ENCODE assay signal across 8 cellular contexts in genomic region chr6:161922631-161923119, GRCh38.
DNase-seq lines count a peak whose midpoint lies in the region; ATAC-seq and TF ChIP-seq lines count a peak whose summit lies in the region.

No MANE protein-coding gene starts in this region.

- H3K4me3 Mint-ChIP-seq in GM23338 (no peak overlapping the region), T-helper 17 cell (no peak overlapping the region), CD14-positive monocyte (no peak overlapping the region)

- no peaks in the 10 kb centered on the region for H3F3A ChIP-seq in GM23338 (replicated peaks; ENCODE audit: low read depth)

- H3K4ac ChIP-seq in mesenchymal stem cell (ENCODE audit: low read depth in 1 of 2, low read length in 2 of 2) = peak overlapping the region in 1 of 2 experiments; percentile 4

- intact Hi-C loops in CD14-positive monocyte (cut with micrococcal nuclease) = no loop called here

- H3K14ac ChIP-seq in mesenchymal stem cell (ENCODE audit: low read length in 2 of 2) = peak overlapping the region in 1 of 2 experiments; percentile 55

- H3K23ac ChIP-seq in mesenchymal stem cell (ENCODE audit: low read length in 2 of 2) = no peak overlapping the region

- no peaks in the 10 kb centered on the region for H3K9me3 Mint-ChIP-seq in GM23338
- H3K9me3 Mint-ChIP-seq in CD14-positive monocyte = no peaks in the 10 kb centered on the region

- H3K27me3 ChIP-seq in GM23338 (ENCODE audit: insufficient read depth) (no peaks in the 10 kb centered on the region), mesenchymal stem cell (ENCODE audit: control insufficient read depth in 1 of 2, insufficient read depth in 1 of 2, low read length in 2 of 2) (no peaks in the 10 kb centered on the region)

- peak overlapping the region; percentile 27 for H4K8ac ChIP-seq in mesenchymal stem cell (ENCODE audit: low read length)

- H3K4me1 Mint-ChIP-seq in GM23338 = no peaks in the 10 kb centered on the region; the same call in 2 of the 3 replicates
- H3K4me1 Mint-ChIP-seq in T-helper 17 cell = no peaks in the 10 kb centered on the region
- peaks cover 6% of the 10 kb centered on the region for H3K4me1 Mint-ChIP-seq in CD14-positive monocyte

- WGBS in mesenchymal stem cell = 0% methylated on average over 1 of the region's 1 CpG

- peak overlapping the region in 1 of 2 experiments; percentile 42 for H2BK12ac ChIP-seq in mesenchymal stem cell (ENCODE audit: low read length in 2 of 2)

- no peak overlapping the region for H2BK5ac ChIP-seq in mesenchymal stem cell (ENCODE audit: low read depth, low read length, poor library complexity, severe bottlenecking)

- H3K4me1 ChIP-seq in GM23338 (ENCODE audit: insufficient read depth) = peaks cover 4% of the 10 kb centered on the region; the same call in 1 of the 2 replicates
- peaks cover 4% of the 10 kb centered on the region for H3K4me1 ChIP-seq in mesenchymal stem cell (ENCODE audit: control insufficient read depth, insufficient read depth, low read depth, low read length)

- TF ChIP-seq CTCF in GM23338 (conservative IDR thresholded peaks at IDR 0.05; ENCODE audit: low read depth in 2 of 2) (peak; percentile 64 to 88), CD14-positive monocyte (IDR thresholded peaks at IDR 0.05) (no peak)

- DNase-seq in CD1c-positive myeloid dendritic cell (ENCODE audit: extremely low spot score) (peak; percentile 39), GM23338 (ENCODE audit: low spot score) (peak; percentile 68), NCI-H526 treated with DMSO at 0.1 percent for 48 hours (lab: John Stamatoyannopoulos, UW) (peak; percentile 17), cerebellar cortex (ENCODE audit: low spot score) (peak; percentile 17), mesenchymal stem cell (peak; percentile 94), T-helper 17 cell (no peak), CD14-positive monocyte (ENCODE audit: low spot score) (no peak)

- no peaks in the 10 kb centered on the region for H3K79me2 ChIP-seq in GM23338 (replicated peaks; ENCODE audit: insufficient read depth)

- no peak overlapping the region for H3K4me3 ChIP-seq in GM23338
- H3K4me3 ChIP-seq in mesenchymal stem cell (ENCODE audit: insufficient read depth in 1 of 2, low read depth in 1 of 2, low read length in 2 of 2) = no peak overlapping the region

- no peaks in the 10 kb centered on the region for H3K9me2 ChIP-seq in GM23338 (ENCODE audit: insufficient read depth)

- H3K9me3 ChIP-seq in mesenchymal stem cell (ENCODE audit: control insufficient read depth, low read length) = no peaks in the 10 kb centered on the region
- H3K9me3 ChIP-seq in T-helper 17 cell (ENCODE audit: control insufficient read depth, low read length, poor library complexity, severe bottlenecking) = peaks cover 3% of the 10 kb centered on the region

- no peak overlapping the region for H2BK120ac ChIP-seq in mesenchymal stem cell (ENCODE audit: low read depth, low read length)

- H3K36me3 ChIP-seq in GM23338 (ENCODE audit: insufficient read depth) (no peaks in the 10 kb centered on the region), mesenchymal stem cell (ENCODE audit: control insufficient read depth in 1 of 2, insufficient read depth in 2 of 2, low read depth in 1 of 2, low read length in 2 of 2) (no peaks in the 10 kb centered on the region)

- ATAC-seq in GM23338 = peak; percentile 95
- ATAC-seq in GM21528 (IDR thresholded peaks at IDR 0.05; ENCODE audit: low FRiP score, unreplicated experiment) = no peak
- no peak for ATAC-seq in T-helper 17 cell

- no peak overlapping the region for H4K91ac ChIP-seq in mesenchymal stem cell (ENCODE audit: low read length)

- H3K27ac ChIP-seq in GM23338 (ENCODE audit: low read depth) (no peak overlapping the region), mesenchymal stem cell (ENCODE audit: low read length, poor library complexity, severe bottlenecking) (no peak overlapping the region)

- H2BK15ac ChIP-seq in mesenchymal stem cell (ENCODE audit: low read depth, poor library complexity, severe bottlenecking) = no peak overlapping the region

- peak overlapping the region in 1 of 2 experiments; percentile 66 for H3K18ac ChIP-seq in mesenchymal stem cell (ENCODE audit: low read depth in 1 of 2, low read length in 2 of 2)

- H2AFZ ChIP-seq in GM23338 (no peak overlapping the region; the same call in 1 of the 2 replicates), mesenchymal stem cell (ENCODE audit: low read depth, low read length) (no peak overlapping the region)

- H3K27me3 Mint-ChIP-seq in GM23338 (ENCODE audit: insufficient read depth, low read depth, poor library complexity) = peaks cover 3% of the 10 kb centered on the region
- H3K27me3 Mint-ChIP-seq in T-helper 17 cell = no peaks in the 10 kb centered on the region
- no peaks in the 10 kb centered on the region for H3K27me3 Mint-ChIP-seq in CD14-positive monocyte (ENCODE audit: low read depth in 3 of 3)

- no peak overlapping the region for H3K9ac ChIP-seq in mesenchymal stem cell (ENCODE audit: low read length)

- H3K36me3 Mint-ChIP-seq in GM23338 (ENCODE audit: low read depth) (no peaks in the 10 kb centered on the region), T-helper 17 cell (ENCODE audit: low read depth) (no peaks in the 10 kb centered on the region), CD14-positive monocyte (no peaks in the 10 kb centered on the region)

- H3K79me1 ChIP-seq in mesenchymal stem cell (replicated peaks; ENCODE audit: low read length, poor library complexity, severe bottlenecking) = no peaks in the 10 kb centered on the region

- H3K4me2 ChIP-seq in GM23338 = no peak overlapping the region
- H3K4me2 ChIP-seq in mesenchymal stem cell (ENCODE audit: low read length, poor library complexity, severe bottlenecking) = peak overlapping the region; percentile 7

- H2AK5ac ChIP-seq in mesenchymal stem cell (ENCODE audit: low read length, severe bottlenecking) = no peak overlapping the region

- no peaks in the 10 kb centered on the region for H4K20me1 ChIP-seq in GM23338 (replicated peaks; ENCODE audit: insufficient read depth)

- H3K27ac Mint-ChIP-seq in GM23338 (peak overlapping the region; percentile 88; the same call in 1 of the 2 replicates), T-helper 17 cell (no peak overlapping the region), CD14-positive monocyte (peak overlapping the region in 1 of 7 donors; percentile 18)

TF ChIP-seq in GM23338, 12 proteins besides CTCF, POLR2A, EP300 and RAD21:
- TF ChIP-seq STAT1 (IDR thresholded peaks at IDR 0.05; ENCODE audit: unreplicated experiment) (no peak), CREB1 (CRISPR knock-in tag; IDR thresholded peaks at IDR 0.05; ENCODE audit: low read depth) (peak; percentile 48; the same call in 1 of the 2 replicates)

Comparison
In these comparisons a context has a peak if more than half of its experiments do, and no peak if none do; other contexts are left out.
1. DNase-seq: peak in CD1c-positive myeloid dendritic cell (single experiment), GM23338 (single experiment), NCI-H526 treated with DMSO at 0.1 percent for 48 hours (single experiment), cerebellar cortex (single experiment) and mesenchymal stem cell (single experiment); none in T-helper 17 cell (0 of 3) and CD14-positive monocyte (single experiment).